Comparison of ENCODE assay signal across 26 cellular contexts in genomic region chr22:33687464-33687863, GRCh38.
"Had no signal": no experiment of that assay in that cellular context is flagged by ENCODE, and none has a peak within 500 bp of the region (broad histone marks: within the 10 kb centered on the region; RNA-seq: fewer than 3 reads in every experiment).

No MANE protein-coding gene starts in this region.

- H3K36me3 ChIP-seq: brain microvascular endothelial cell, heart right ventricle had no signal

- FAIRE-seq: astrocyte, colon, frontal cortex had no signal

- ATAC-seq: activated CD4-positive, alpha-beta T cell treated with anti-CD3 and anti-CD28 coated beads for 36 hours; activated T-cell treated with anti-CD3 and anti-CD28 coated beads, Interleukin-2, amount 50 U/mL, for 72 hours; esophagus mucosa; heart right ventricle had no signal

- H3K4me3 ChIP-seq: heart right ventricle had no signal

- H3K27ac ChIP-seq: brain microvascular endothelial cell, heart right ventricle had no signal

- H3K27me3 ChIP-seq: brain microvascular endothelial cell, heart right ventricle had no signal

- DNase-seq: activated CD4-positive, alpha-beta memory T cell treated with anti-CD3 and anti-CD28 coated beads, Interleukin-2, amount 10 ng/mL, durations not matched to agents 7 days and 5 days; activated CD4-positive, alpha-beta T cell treated with anti-CD3 and anti-CD28 coated beads for 36 hours; activated CD4-positive, alpha-beta T cell treated with anti-CD3 and anti-CD28 coated beads, Interleukin-2, amount 10 ng/mL, durations not matched to agents 24 days and 14 days; activated CD4-positive, CD25-positive, alpha-beta regulatory T cell; activated CD4-positive, CD25-positive, alpha-beta regulatory T cell treated with anti-CD3 and anti-CD28 coated beads, Interleukin-2, amount 50 U/mL, for 72 hours; activated CD8-positive, alpha-beta memory T cell treated with anti-CD3 and anti-CD28 coated beads, Interleukin-2, amount 50 U/mL, for 48 hours; activated gamma-delta T cell; activated naive CD4-positive, alpha-beta T cell; activated naive CD4-positive, alpha-beta T cell treated with anti-CD3 and anti-CD28 coated beads, Interleukin-2, amount 50 U/mL, for 16 hours; activated T-cell treated with anti-CD3 and anti-CD28 coated beads for 4 hours; activated T-cell treated with anti-CD3 and anti-CD28 coated beads, Interleukin-2, amount 50 U/mL, for 24 hours; activated T-cell treated with anti-CD3 and anti-CD28 coated beads, Interleukin-2, amount 50 U/mL, for 72 hours; amniotic stem cell; brain microvascular endothelial cell; cortex of kidney; dermis blood vessel endothelial cell; effector memory CD4-positive, alpha-beta T cell; endodermal cell; foreskin fibroblast; glutamatergic neuron; heart right ventricle; T-helper 2 cell had no signal
